Comparison of ENCODE assay signal across 1 cellular context in genomic region chr1:218524526-218524925, GRCh38.
TF ChIP-seq lines count a peak whose summit lies in the region.

No MANE protein-coding gene starts in this region.

TF ChIP-seq in SK-N-SH treated with all-trans-retinoic acid at 6 μM for 48 hours, 23 proteins besides CTCF, POLR2A, EP300 and RAD21 (continued from another document):
- TF ChIP-seq, protein P1, sequence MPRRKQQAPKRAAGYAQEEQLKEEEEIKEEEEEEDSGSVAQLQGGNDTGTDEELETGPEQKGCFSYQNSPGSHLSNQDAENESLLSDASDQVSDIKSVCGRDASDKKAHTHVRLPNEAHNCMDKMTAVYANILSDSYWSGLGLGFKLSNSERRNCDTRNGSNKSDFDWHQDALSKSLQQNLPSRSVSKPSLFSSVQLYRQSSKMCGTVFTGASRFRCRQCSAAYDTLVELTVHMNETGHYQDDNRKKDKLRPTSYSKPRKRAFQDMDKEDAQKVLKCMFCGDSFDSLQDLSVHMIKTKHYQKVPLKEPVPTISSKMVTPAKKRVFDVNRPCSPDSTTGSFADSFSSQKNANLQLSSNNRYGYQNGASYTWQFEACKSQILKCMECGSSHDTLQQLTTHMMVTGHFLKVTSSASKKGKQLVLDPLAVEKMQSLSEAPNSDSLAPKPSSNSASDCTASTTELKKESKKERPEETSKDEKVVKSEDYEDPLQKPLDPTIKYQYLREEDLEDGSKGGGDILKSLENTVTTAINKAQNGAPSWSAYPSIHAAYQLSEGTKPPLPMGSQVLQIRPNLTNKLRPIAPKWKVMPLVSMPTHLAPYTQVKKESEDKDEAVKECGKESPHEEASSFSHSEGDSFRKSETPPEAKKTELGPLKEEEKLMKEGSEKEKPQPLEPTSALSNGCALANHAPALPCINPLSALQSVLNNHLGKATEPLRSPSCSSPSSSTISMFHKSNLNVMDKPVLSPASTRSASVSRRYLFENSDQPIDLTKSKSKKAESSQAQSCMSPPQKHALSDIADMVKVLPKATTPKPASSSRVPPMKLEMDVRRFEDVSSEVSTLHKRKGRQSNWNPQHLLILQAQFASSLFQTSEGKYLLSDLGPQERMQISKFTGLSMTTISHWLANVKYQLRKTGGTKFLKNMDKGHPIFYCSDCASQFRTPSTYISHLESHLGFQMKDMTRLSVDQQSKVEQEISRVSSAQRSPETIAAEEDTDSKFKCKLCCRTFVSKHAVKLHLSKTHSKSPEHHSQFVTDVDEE (CRISPR knock-in tag; IDR thresholded peaks at IDR 0.05) = no peak
- TF ChIP-seq ZFP3 (CRISPR knock-in tag; IDR thresholded peaks at IDR 0.05) (no peak), OSR1 (CRISPR knock-in tag; IDR thresholded peaks at IDR 0.05) (no peak), ZFP30 (CRISPR knock-in tag; IDR thresholded peaks at IDR 0.05) (no peak), RARB (CRISPR knock-in tag; IDR thresholded peaks at IDR 0.05) (no peak), CSDC2 (CRISPR knock-in tag; IDR thresholded peaks at IDR 0.05) (no peak), ARNTL (CRISPR knock-in tag; IDR thresholded peaks at IDR 0.05; ENCODE audit: borderline replicate concordance, low read depth) (no peak), ZNF8 (CRISPR knock-in tag; IDR thresholded peaks at IDR 0.05) (no peak), PATZ1 (CRISPR knock-in tag; IDR thresholded peaks at IDR 0.05; ENCODE audit: borderline replicate concordance) (no peak), POU6F1 (CRISPR knock-in tag; IDR thresholded peaks at IDR 0.05; ENCODE audit: borderline replicate concordance, low read depth) (no peak), ISL1 (CRISPR knock-in tag; IDR thresholded peaks at IDR 0.05) (no peak), TCF4 (CRISPR knock-in tag; IDR thresholded peaks at IDR 0.05; ENCODE audit: borderline replicate concordance) (no peak), ZNF70 (CRISPR knock-in tag; IDR thresholded peaks at IDR 0.05) (no peak), GLIS3 (CRISPR knock-in tag; IDR thresholded peaks at IDR 0.05) (no peak), TOX (CRISPR knock-in tag; IDR thresholded peaks at IDR 0.05; ENCODE audit: borderline replicate concordance) (no peak), ZNF565 (CRISPR knock-in tag; conservative IDR thresholded peaks at IDR 0.05; ENCODE audit: low read depth) (no peak), ESRRG (CRISPR knock-in tag; IDR thresholded peaks at IDR 0.05) (no peak)
